ENCODE assay signal across 18 cellular contexts in genomic region chr7:45594780-45595535, GRCh38. TPM values are rescaled to one million over a fixed set of nuclear protein-coding genes. Genes with fewer than 3 reads are reported as not detected.
A peak's percentile ranks its signal among the peaks of the same experiment; 100 is the strongest.
DNase-seq lines count a peak whose midpoint lies in the region; TF ChIP-seq lines count a peak whose summit lies in the region.
"Had no signal": no experiment of that assay in that cellular context is flagged by ENCODE, and none has a peak within 500 bp of the region (broad histone marks: within the 10 kb centered on the region; RNA-seq: fewer than 3 reads in every experiment).

No MANE protein-coding gene starts in this region.

- no peaks in the 10 kb centered on the region for H3F3A ChIP-seq in SK-N-SH (replicated peaks; ENCODE audit: insufficient read depth)

- CTCF ChIA-PET in SK-N-SH (lab: Yijun Ruan, JAX) = no interaction called here

- H3K36me3 ChIP-seq in SK-N-SH (replicated peaks in 1 of 2; ENCODE audit: control insufficient read depth in 1 of 2, insufficient read depth in 2 of 2, low read length in 1 of 2) (no peaks in the 10 kb centered on the region), spleen (no peaks in the 10 kb centered on the region)

- H3K27me3 ChIP-seq in SK-N-SH (ENCODE audit: insufficient read depth) = no peaks in the 10 kb centered on the region
- H3K27me3 ChIP-seq in spleen (replicated peaks in 1 of 7) = peaks cover 0 to 5% (median 0%) of the 10 kb centered on the region in 7 donors

- TF ChIP-seq CTCF in SK-N-SH (IDR thresholded peaks at IDR 0.05) (no peak), spleen (IDR thresholded peaks at IDR 0.05 in 8 of 11, conservative IDR thresholded peaks at IDR 0.05 in 3 of 11) (no peak)

- POLR2A ChIA-PET in SK-N-SH (lab: Yijun Ruan, JAX) = no interaction called here

- no peak overlapping the region for H3K4me2 ChIP-seq in SK-N-SH

- in situ Hi-C loops in G401 (cut with HindIII; ENCODE audit: low sequenced_read_pairs) = no loop called here

- intact Hi-C loops in spleen (cut with DNase I; ENCODE audit: low total_unique reads) = no loop called here

- peak in 1 of 2 experiments; percentile 86; a peak in 2 of 4 replicates for TF ChIP-seq EP300 in SK-N-SH (IDR thresholded peaks at IDR 0.05; ENCODE audit: borderline replicate concordance in 1 of 2, low read depth in 1 of 2, low read length in 1 of 2)

- H2AFZ ChIP-seq in SK-N-SH (ENCODE audit: low read depth) = no peak overlapping the region; the same call in 1 of the 2 replicates
- H2AFZ ChIP-seq: GM23248 had no signal

- no peak overlapping the region for H3K4me3 ChIP-seq in SK-N-SH (ENCODE audit: low read depth in 2 of 2, low read length in 1 of 2)
- no peak overlapping the region for H3K4me3 ChIP-seq in spleen
- H3K4me3 ChIP-seq: GM23248, K562 had no signal

- H3K9me2 ChIP-seq in SK-N-SH = no peaks in the 10 kb centered on the region

- H3K79me2 ChIP-seq in SK-N-SH (ENCODE audit: insufficient read depth) = no peaks in the 10 kb centered on the region

- no peak for TF ChIP-seq POLR2A in spleen (IDR thresholded peaks at IDR 0.05)

- H3K9me3 ChIP-seq in SK-N-SH = no peaks in the 10 kb centered on the region
- H3K9me3 ChIP-seq in spleen = no peaks in the 10 kb centered on the region

- H4K20me1 ChIP-seq in SK-N-SH (ENCODE audit: insufficient read depth) = no peaks in the 10 kb centered on the region

- no peak overlapping the region for H3K9ac ChIP-seq in SK-N-SH
- H3K9ac ChIP-seq: GM23248 had no signal

- TF ChIP-seq RAD21 in SK-N-SH (IDR thresholded peaks at IDR 0.05; ENCODE audit: low read length) = no peak; the same call in 1 of the 2 replicates

- H3K27ac ChIP-seq in SK-N-SH (ENCODE audit: low read depth in 2 of 2, low read length in 1 of 2) (peak overlapping the region in 1 of 2 experiments; percentile 89; a peak in 2 of 4 replicates), spleen (no peak overlapping the region)
- H3K27ac ChIP-seq: 22Rv1, GM23248 had no signal

- DNase-seq in activated CD8-positive, alpha-beta memory T cell treated with anti-CD3 and anti-CD28 coated beads for 24 hours = peak; percentile 4
- no peak for DNase-seq in activated CD8-positive, alpha-beta memory T cell treated with anti-CD3 and anti-CD28 coated beads, Interleukin-2, amount 50 U/mL, for 4 hours
- DNase-seq in SK-N-SH = no peak
- DNase-seq in islet precursor cell = peak; percentile 25
- DNase-seq in spleen = peak; percentile 33
- DNase-seq in G401 (ENCODE audit: low spot score) = no peak
- no peak for DNase-seq in NCI-H2227 treated with DMSO at 0.1 percent for 48 hours (lab: John Stamatoyannopoulos, UW)
- DNase-seq in GM19240 (ENCODE audit: insufficient read length, low spot score) = no peak
- DNase-seq: Calu3; CD4-positive, alpha-beta memory T cell; DMS79 treated with DMSO at 0.1 percent for 48 hours; GM23248; NCI-H187; NCI-H446; NCI-H748 treated with DMSO at 0.1 percent for 48 hours; RPMI8226 had no signal

- H3K4me1 ChIP-seq in SK-N-SH (ENCODE audit: control insufficient read depth in 1 of 2, insufficient read depth in 2 of 2, low read depth in 1 of 2, low read length in 1 of 2) = peaks cover 0 to 77% of the 10 kb centered on the region in 2 experiments; a peak in 2 of 4 replicates
- no peaks in the 10 kb centered on the region for H3K4me1 ChIP-seq in spleen

- 48% methylated on average over 7 of the region's 7 CpGs for WGBS in SK-N-SH (ENCODE audit: low lambda C conversion rate)
- 76 to 81% (median 78%) methylated on average over 7 of the region's 7 CpGs for WGBS in spleen, 5 donors

TF ChIP-seq in SK-N-SH, 30 proteins besides CTCF, POLR2A, EP300 and RAD21 (continues in another document):
- TF ChIP-seq GABPA (IDR thresholded peaks at IDR 0.05; ENCODE audit: low read depth) (no peak), TAF1 (IDR thresholded peaks at IDR 0.05; ENCODE audit: borderline replicate concordance, low read depth, low read length) (no peak), MEF2A (IDR thresholded peaks at IDR 0.05; ENCODE audit: borderline replicate concordance, low read depth) (no peak), TCF12 (IDR thresholded peaks at IDR 0.05) (no peak), FOSL2 (IDR thresholded peaks at IDR 0.05; ENCODE audit: borderline replicate concordance, low read depth) (no peak), SIN3A (IDR thresholded peaks at IDR 0.05; ENCODE audit: borderline replicate concordance, low read depth, low read length) (no peak), TEAD4 (IDR thresholded peaks at IDR 0.05; ENCODE audit: borderline replicate concordance, insufficient read depth) (no peak), EZH2phosphoT487 (IDR thresholded peaks at IDR 0.05; ENCODE audit: borderline replicate concordance, low read depth) (no peak), RCOR1 (IDR thresholded peaks at IDR 0.05; ENCODE audit: low read length) (peak; percentile 61; the same call in 1 of the 2 replicates), MXI1 (IDR thresholded peaks at IDR 0.05; ENCODE audit: low read depth, low read length) (peak; percentile 73; the same call in 1 of the 2 replicates), MAX (IDR thresholded peaks at IDR 0.05; ENCODE audit: low read depth) (no peak), NFIC (IDR thresholded peaks at IDR 0.05; ENCODE audit: borderline replicate concordance) (no peak), USF2 (IDR thresholded peaks at IDR 0.05; ENCODE audit: borderline replicate concordance, low read depth, low read length) (no peak), REST (IDR thresholded peaks at IDR 0.05; ENCODE audit: low read depth, low read length) (no peak), ZBTB33 (IDR thresholded peaks at IDR 0.05; ENCODE audit: borderline replicate concordance, low read depth) (no peak), USF1 (IDR thresholded peaks at IDR 0.05; ENCODE audit: borderline replicate concordance, low read depth) (no peak)

RNA-seq across cellular contexts. Expression of gene ADCY1, which starts 20.8 kb away (rescaled TPM):
- polyA plus RNA-seq in SK-N-SH (2012; rRNA removed) = 0.16 and 0.54 TPM in 2 replicates
- polyA plus RNA-seq in SK-N-SH (2012; cell fraction: cytosol; rRNA removed) = 0.36 and 0.88 TPM in 2 replicates
- polyA plus RNA-seq in SK-N-SH (2012; cell fraction: nucleus; rRNA removed) = 0.37 and 0.41 TPM in 2 replicates
- total RNA-seq in spleen = 1 to 10 TPM in 5 of 7 donors, under 1 TPM in 2; 0.72 to 6.6 (median 3.1) TPM
- polyA plus RNA-seq in spleen = under 1 TPM; 0.05 to 0.38 (median 0.17) TPM
- 0.14 TPM in 1 of 2 replicates, not detected in the other for total RNA-seq in G401 (2014; rRNA removed; shearing (Covaris generic))
- total RNA-seq: CD4-positive, alpha-beta memory T cell had no signal
- polyA plus RNA-seq: GM23248 had no signal

Comparison
In these comparisons a context has a peak if more than half of its experiments do, and no peak if none do; other contexts are left out.
1. DNase-seq: peak in activated CD8-positive, alpha-beta memory T cell treated with anti-CD3 and anti-CD28 coated beads for 24 hours (single experiment), islet precursor cell (single experiment) and spleen (single experiment); none in activated CD8-positive, alpha-beta memory T cell treated with anti-CD3 and anti-CD28 coated beads, Interleukin-2, amount 50 U/mL, for 4 hours (single experiment), SK-N-SH (single experiment), G401 (single experiment), NCI-H2227 treated with DMSO at 0.1 percent for 48 hours (single experiment) and GM19240 (single experiment).